In genomic region chr5:56481147-56481997, GRCh38 we compare ENCODE assay signal across 8 cellular contexts.
DNase-seq lines count a peak whose midpoint lies in the region; ATAC-seq and TF ChIP-seq lines count a peak whose summit lies in the region.

No MANE protein-coding gene starts in this region.

- WGBS in psoas muscle, 3 donors = 2% methylated on average over 36 to 44 of the region's 44 CpGs

- DNase-seq in Panc1 (ENCODE audit: low read depth, low spot score) = no peak
- no peak for DNase-seq in ascending aorta (ENCODE audit: low spot score in 2 of 2)
- peak; percentile 68 for DNase-seq in hepatic stellate cell (ENCODE audit: low spot score)
- DNase-seq in psoas muscle = peak; percentile 33 to 74
- DNase-seq in AML-193 (lab: John Stamatoyannopoulos, UW) = no peak

- H2AFZ ChIP-seq in ACC112 (ENCODE audit: low read length, unreplicated experiment) = peak overlapping the region; percentile 87

- H3K27me3 ChIP-seq in ACC112 (ENCODE audit: insufficient read depth, low read length) (no peaks in the 10 kb centered on the region), Panc1 (ENCODE audit: control insufficient read depth, insufficient read depth, low read length) (0 out of 2 replicates have a peak, but pooled peaks cover 3% of the 10 kb centered on the region), ascending aorta (no peaks in the 10 kb centered on the region), psoas muscle (ENCODE audit: insufficient read depth in 3 of 3, low read length in 2 of 3) (peaks cover 0 to 40% (median 7%) of the 10 kb centered on the region in 3 donors)

- POLR2A ChIA-PET in Panc1 (lab: Charles Lee) = no interaction called here

- peak overlapping the region; percentile 77 for H3K4me3 ChIP-seq in ACC112 (ENCODE audit: low read depth, low read length)
- H3K4me3 ChIP-seq in Panc1 (ENCODE audit: low read depth in 2 of 2, low read length in 2 of 2) = peak overlapping the region; percentile 37 to 64
- H3K4me3 ChIP-seq in ascending aorta = peak overlapping the region; percentile 77 to 89
- peak overlapping the region; percentile 72 for H3K4me3 ChIP-seq in psoas muscle

- H3K4me1 ChIP-seq in ACC112 (ENCODE audit: control insufficient read depth, insufficient read depth, low read length, unreplicated experiment) = peaks cover 4% of the 10 kb centered on the region
- H3K4me1 ChIP-seq in Panc1 (ENCODE audit: control insufficient read depth, insufficient read depth, low read length) = 0 out of 2 replicates have a peak, but pooled peaks cover 2% of the 10 kb centered on the region
- H3K4me1 ChIP-seq in ascending aorta = peaks cover 5 to 21% of the 10 kb centered on the region in 2 donors
- H3K4me1 ChIP-seq in psoas muscle = no peaks in the 10 kb centered on the region

- CTCF ChIA-PET in Panc1 (lab: Charles Lee) = no interaction called here

- peak; percentile 55; the same call in 1 of the 2 replicates for TF ChIP-seq CTCF in Panc1 (IDR thresholded peaks at IDR 0.05)
- TF ChIP-seq CTCF in ascending aorta (IDR thresholded peaks at IDR 0.05) = peak in 2 of 3 experiments; percentile 13 to 23
- no peak for TF ChIP-seq CTCF in psoas muscle (IDR thresholded peaks at IDR 0.05)

- H3K9me3 ChIP-seq in Panc1 (ENCODE audit: control insufficient read depth, insufficient read depth, low read depth, low read length) (no peaks in the 10 kb centered on the region), ascending aorta (no peaks in the 10 kb centered on the region), psoas muscle (no peaks in the 10 kb centered on the region)

- ATAC-seq in GM19395 (IDR thresholded peaks at IDR 0.05; ENCODE audit: unreplicated experiment) (peak; percentile 50), Panc1 (peak; percentile 68), psoas muscle (peak in 2 of 4 donors; percentile 34 to 69), GM21526 (IDR thresholded peaks at IDR 0.05; ENCODE audit: low FRiP score, unreplicated experiment) (no peak)

- no TSS peak for BruUV-seq in Panc1 (replicated peaks; lab: Mats Ljungman, UMichigan)

- no peaks in the 10 kb centered on the region for H3K36me3 ChIP-seq in ACC112 (ENCODE audit: insufficient read depth, low read length)
- H3K36me3 ChIP-seq in Panc1 (ENCODE audit: control insufficient read depth, insufficient read depth, low read length) = no peaks in the 10 kb centered on the region
- H3K36me3 ChIP-seq in ascending aorta = no peaks in the 10 kb centered on the region
- H3K36me3 ChIP-seq in psoas muscle (ENCODE audit: insufficient read depth in 1 of 2, low read depth in 1 of 2) = no peaks in the 10 kb centered on the region

- in situ Hi-C loops in Panc1 (cut with HindIII; ENCODE audit: low pct_unique_long_range_greater_than_20kb, low sequenced_read_pairs) = no loop called here

- H3K27ac ChIP-seq in ACC112 (ENCODE audit: low read depth, low read length) (no peak overlapping the region), Panc1 (ENCODE audit: low read length) (no peak overlapping the region), ascending aorta (peak overlapping the region; percentile 90 to 97), psoas muscle (peak overlapping the region; percentile 81)

- intact Hi-C loops in Panc1 (cut with micrococcal nuclease; ENCODE audit: unreplicated experiment) = loop anchor here (10.0 kb wide), 1 partner anchor 333 kb away; the partner anchor contains the start of gene MAP3K1
- intact Hi-C loops in ascending aorta (cut with DNase I) = loop anchor here (2.0 to 10.0 kb wide), 4 partner anchors 23 to 333 kb away; partner anchors contain the start of gene MAP3K1
- intact Hi-C loops in psoas muscle (cut with DNase I) = loop anchor here in 1 of 2 donors (10.0 kb wide), 1 partner anchor 333 kb away; the partner anchor contains the start of gene MAP3K1

- H3K79me2 ChIP-seq in ACC112 (ENCODE audit: control insufficient read depth, insufficient read depth, low read length, unreplicated experiment) = no peaks in the 10 kb centered on the region

Comparison
In these comparisons a context has a peak if more than half of its experiments do, and no peak if none do; other contexts are left out.
1. H3K27ac ChIP-seq: peak in ascending aorta (2 of 2) and psoas muscle (single experiment); none in ACC112 (single experiment) and Panc1 (single experiment).
2. DNase-seq: peak in hepatic stellate cell (single experiment) and psoas muscle (2 of 2); none in Panc1 (single experiment), ascending aorta (0 of 2) and AML-193 (0 of 2).
3. Peak in every context shown above with its lines, with median percentiles within 50 percentile points of each other: H3K4me3 ChIP-seq.